In genomic region chr11:57499413-57499982, GRCh38 we compare ENCODE assay signal across 1 cellular context.
A peak's percentile ranks its signal among the peaks of the same experiment; 100 is the strongest.
TF ChIP-seq lines count a peak whose summit lies in the region.

No MANE protein-coding gene starts in this region.

TF ChIP-seq in HEK293, 187 proteins besides CTCF, POLR2A, EP300 and RAD21 (continued from another document and continues in another):
- TF ChIP-seq REPIN1 (tag by site-specific recombination; IDR thresholded peaks at IDR 0.05; ENCODE audit: low read depth): no peak
- peak; percentile 24; the same call in 1 of the 2 replicates for TF ChIP-seq KLF8 (tag by site-specific recombination; IDR thresholded peaks at IDR 0.05)
- no peak for TF ChIP-seq ZNF239 (tag by site-specific recombination; IDR thresholded peaks at IDR 0.05)
- no peak for TF ChIP-seq PRDM1 (tag by site-specific recombination; IDR thresholded peaks at IDR 0.05)
- TF ChIP-seq ZNF555 (tag by site-specific recombination; conservative IDR thresholded peaks at IDR 0.05): no peak
- no peak for TF ChIP-seq TSHZ1 (tag by site-specific recombination; IDR thresholded peaks at IDR 0.05; ENCODE audit: borderline replicate concordance)
- no peak for TF ChIP-seq ZNF600 (tag by site-specific recombination; IDR thresholded peaks at IDR 0.05)
- TF ChIP-seq SP3 (tag by site-specific recombination; IDR thresholded peaks at IDR 0.05): peak; percentile 85
- no peak for TF ChIP-seq INSM2 (tag by site-specific recombination; IDR thresholded peaks at IDR 0.05)
- TF ChIP-seq ZNF280D (tag by site-specific recombination; IDR thresholded peaks at IDR 0.05): no peak
- TF ChIP-seq ZBTB48 (tag by site-specific recombination; IDR thresholded peaks at IDR 0.05): peak; percentile 88
- no peak for TF ChIP-seq ZNF433 (tag by site-specific recombination; IDR thresholded peaks at IDR 0.05; ENCODE audit: low read depth)
- no peak for TF ChIP-seq ZXDB (tag by site-specific recombination; IDR thresholded peaks at IDR 0.05)
- TF ChIP-seq IKZF3 (tag by site-specific recombination; IDR thresholded peaks at IDR 0.05): peak; percentile 92
- TF ChIP-seq ZNF121 (tag by site-specific recombination; IDR thresholded peaks at IDR 0.05): no peak
- TF ChIP-seq ZNF488 (tag by site-specific recombination; IDR thresholded peaks at IDR 0.05): no peak
- TF ChIP-seq ZNF292 (tag by site-specific recombination; IDR thresholded peaks at IDR 0.05; ENCODE audit: borderline replicate concordance, low read depth): no peak
- no peak for TF ChIP-seq ZNF623 (tag by site-specific recombination; IDR thresholded peaks at IDR 0.05)
- TF ChIP-seq ZNF664 (tag by site-specific recombination; IDR thresholded peaks at IDR 0.05): no peak
- no peak for TF ChIP-seq ZNF621 (tag by site-specific recombination; IDR thresholded peaks at IDR 0.05)
- TF ChIP-seq ZNF529 (tag by site-specific recombination; IDR thresholded peaks at IDR 0.05; ENCODE audit: insufficient replicate concordance): no peak
- TF ChIP-seq GFI1B (tag by site-specific recombination; IDR thresholded peaks at IDR 0.05): no peak
- no peak for TF ChIP-seq ZFHX2 (tag by site-specific recombination; conservative IDR thresholded peaks at IDR 0.05)
- TF ChIP-seq PRDM4 (tag by site-specific recombination; IDR thresholded peaks at IDR 0.05): no peak
- no peak for TF ChIP-seq ZBTB49 (tag by site-specific recombination; IDR thresholded peaks at IDR 0.05; ENCODE audit: low read depth)
- no peak for TF ChIP-seq ATF2 (tag by site-specific recombination; IDR thresholded peaks at IDR 0.05; ENCODE audit: low read depth)
- TF ChIP-seq ZNF518A (tag by site-specific recombination; conservative IDR thresholded peaks at IDR 0.05; ENCODE audit: low read depth): no peak
- no peak for TF ChIP-seq ZNF24 (tag by site-specific recombination; IDR thresholded peaks at IDR 0.05)
- no peak; the same call in 1 of the 2 replicates for TF ChIP-seq ZBTB11 (tag by site-specific recombination; conservative IDR thresholded peaks at IDR 0.05; ENCODE audit: low read depth)
- no peak for TF ChIP-seq YY1 (tag by site-specific recombination; IDR thresholded peaks at IDR 0.05)
